ENCODE assay signal across 38 cellular contexts in genomic region chr7:128419262-128419661, GRCh38. TPM values are rescaled to one million over a fixed set of nuclear protein-coding genes. Genes with fewer than 3 reads are reported as not detected.
"Had no signal": no experiment of that assay in that cellular context is flagged by ENCODE, and none has a peak within 500 bp of the region (broad histone marks: within the 10 kb centered on the region; RNA-seq: fewer than 3 reads in every experiment).

No MANE protein-coding gene starts in this region.

- H3K9me3 ChIP-seq: Peyer's patch had no signal

- H3K27me3 Mint-ChIP-seq: activated naive CD8-positive, alpha-beta T cell treated with anti-CD3 and anti-CD28 coated beads for 36 hours had no signal

- H3K4me1 Mint-ChIP-seq: activated T-helper 17 cell treated with anti-CD3 and anti-CD28 coated beads, Interleukin-2, amount 50 U/mL, for 72 hours had no signal

- H3K4me3 ChIP-seq: Peyer's patch had no signal

- H3K27me3 ChIP-seq: brain microvascular endothelial cell, Peyer's patch had no signal

- H3K4me1 ChIP-seq: Peyer's patch had no signal

- H3K36me3 ChIP-seq: brain microvascular endothelial cell, Peyer's patch, WERI-Rb-1 had no signal

- H3K4me3 Mint-ChIP-seq: activated CD4-positive, alpha-beta memory T cell treated with anti-CD3 and anti-CD28 coated beads, Interleukin-2, amount 10 ng/mL, durations not matched to agents 7 days and 5 days; activated CD8-positive, alpha-beta memory T cell treated with anti-CD3 and anti-CD28 coated beads, Interleukin-2, amount 10 ng/mL, durations not matched to agents 7 days and 5 days; activated naive CD8-positive, alpha-beta T cell treated with anti-CD3 and anti-CD28 coated beads for 36 hours; activated T-cell treated with anti-CD3 and anti-CD28 coated beads, Interleukin-2, amount 50 U/mL, for 72 hours; activated T-helper 17 cell treated with anti-CD3 and anti-CD28 coated beads, Interleukin-2, amount 50 U/mL, for 72 hours; T-cell; T-helper 17 cell had no signal

- H3K4me2 ChIP-seq: KMS-11 had no signal

- H3K27ac ChIP-seq: brain microvascular endothelial cell, KMS-11, Peyer's patch, WERI-Rb-1 had no signal

- H3K36me3 Mint-ChIP-seq: activated CD8-positive, alpha-beta memory T cell treated with anti-CD3 and anti-CD28 coated beads, Interleukin-2, amount 10 ng/mL, durations not matched to agents 7 days and 5 days; activated naive CD8-positive, alpha-beta T cell treated with anti-CD3 and anti-CD28 coated beads for 36 hours; T-cell had no signal

- H3K9me3 Mint-ChIP-seq: activated CD4-positive, alpha-beta memory T cell treated with anti-CD3 and anti-CD28 coated beads, Interleukin-2, amount 10 ng/mL, durations not matched to agents 7 days and 5 days; activated naive CD8-positive, alpha-beta T cell treated with anti-CD3 and anti-CD28 coated beads for 36 hours; activated T-cell treated with anti-CD3 and anti-CD28 coated beads, Interleukin-2, amount 50 U/mL, for 72 hours; activated T-helper 17 cell treated with anti-CD3 and anti-CD28 coated beads, Interleukin-2, amount 50 U/mL, for 72 hours; T-cell had no signal

- DNase-seq: activated CD4-positive, alpha-beta memory T cell treated with anti-CD3 and anti-CD28 coated beads, Interleukin-2, amount 10 ng/mL, durations not matched to agents 7 days and 5 days; activated CD4-positive, alpha-beta T cell treated with anti-CD3 and anti-CD28 coated beads for 1 hour; activated CD4-positive, alpha-beta T cell treated with anti-CD3 and anti-CD28 coated beads for 48 hours; activated CD4-positive, CD25-positive, alpha-beta regulatory T cell; activated CD8-positive, alpha-beta memory T cell treated with anti-CD3 and anti-CD28 coated beads for 24 hours; activated CD8-positive, alpha-beta memory T cell treated with anti-CD3 and anti-CD28 coated beads, Interleukin-2, amount 10 ng/mL, durations not matched to agents 7 days and 5 days; activated CD8-positive, alpha-beta memory T cell treated with anti-CD3 and anti-CD28 coated beads, Interleukin-2, amount 50 U/mL, for 48 hours; activated effector memory CD4-positive, alpha-beta T cell treated with anti-CD3 and anti-CD28 coated beads, Interleukin-2, amount 50 U/mL, for 16 hours; activated naive CD4-positive, alpha-beta T cell; activated naive CD4-positive, alpha-beta T cell treated with anti-CD3 and anti-CD28 coated beads, Interleukin-2, amount 50 U/mL, for 16 hours; activated naive CD8-positive, alpha-beta T cell treated with anti-CD3 and anti-CD28 coated beads for 36 hours; activated T-cell treated with anti-CD3 and anti-CD28 coated beads, Interleukin-2, amount 50 U/mL, for 1 hour; activated T-cell treated with anti-CD3 and anti-CD28 coated beads, Interleukin-2, amount 50 U/mL, for 72 hours; amniotic stem cell; aorta; brain microvascular endothelial cell; central memory CD4-positive, alpha-beta T cell; MM.1S; MV-4-11; NCI-H1092; NCI-H146; NCI-H187; NCI-H2029 treated with DMSO at 0.1 percent for 48 hours; NCI-H2107; NCI-H2171; NCI-H510A; NCI-H526; NCI-H748 treated with DMSO at 0.1 percent for 48 hours; NK-92 treated with Interleukin-12 subunit alpha and Interleukin-12 subunit beta, amount 100 ng/mL, for 24 hours; PC-3; Peyer's patch; RPMI8226; SIG-M5; T-cell; T-helper 17 cell; WERI-Rb-1 had no signal

- H3K27ac Mint-ChIP-seq: activated CD4-positive, alpha-beta memory T cell treated with anti-CD3 and anti-CD28 coated beads, Interleukin-2, amount 10 ng/mL, durations not matched to agents 7 days and 5 days; activated CD8-positive, alpha-beta memory T cell treated with anti-CD3 and anti-CD28 coated beads, Interleukin-2, amount 10 ng/mL, durations not matched to agents 7 days and 5 days; activated naive CD8-positive, alpha-beta T cell treated with anti-CD3 and anti-CD28 coated beads for 36 hours; activated T-cell treated with anti-CD3 and anti-CD28 coated beads, Interleukin-2, amount 50 U/mL, for 72 hours; activated T-helper 17 cell treated with anti-CD3 and anti-CD28 coated beads, Interleukin-2, amount 50 U/mL, for 72 hours; T-cell; T-helper 17 cell had no signal

RNA-seq across cellular contexts. Expression of gene PRRT4, which starts 57.8 kb away (rescaled TPM):
- total RNA-seq: activated CD4-positive, alpha-beta memory T cell treated with anti-CD3 and anti-CD28 coated beads, Interleukin-2, amount 10 ng/mL, durations not matched to agents 7 days and 5 days had no signal
